In genomic region chr19:17292301-17293074, GRCh38 we compare ENCODE assay signal across 8 cellular contexts. TPM values are rescaled to one million over a fixed set of nuclear protein-coding genes. Genes with fewer than 3 reads are reported as not detected.
DNase-seq lines count a peak whose midpoint lies in the region; ATAC-seq and TF ChIP-seq lines count a peak whose summit lies in the region.

No MANE protein-coding gene starts in this region.

- peak; percentile 55 for ATAC-seq in GM19467 (IDR thresholded peaks at IDR 0.05; ENCODE audit: unreplicated experiment)

- peak; percentile 68 to 77 for TF ChIP-seq CTCF in Caco-2 (IDR thresholded peaks at IDR 0.05; ENCODE audit: insufficient read depth in 1 of 2, low read depth in 1 of 2, low read length in 1 of 2, severe bottlenecking in 1 of 2, unreplicated experiment in 1 of 2)
- TF ChIP-seq CTCF in astrocyte of the cerebellum (IDR thresholded peaks at IDR 0.05; ENCODE audit: low read depth, low read length, missing control alignments), result peak; percentile 78

- H3K4me3 ChIP-seq in Caco-2 (ENCODE audit: low read depth, low read length) (peak overlapping the region; percentile 70), astrocyte of the cerebellum (ENCODE audit: low read depth, low read length) (peak overlapping the region; percentile 42), skeletal muscle satellite cell (ENCODE audit: low read length) (peak overlapping the region; percentile 68)

- H3K9me3 ChIP-seq in Caco-2, result no peaks in the 10 kb centered on the region
- no peaks in the 10 kb centered on the region for H3K9me3 ChIP-seq in skeletal muscle satellite cell (replicated peaks; ENCODE audit: low read length)

- H3K27me3 ChIP-seq in Caco-2 (replicated peaks; ENCODE audit: control insufficient read depth, insufficient read depth, low read length) (no peaks in the 10 kb centered on the region), skeletal muscle satellite cell (ENCODE audit: control insufficient read depth, insufficient read depth, low read length) (no peaks in the 10 kb centered on the region)

- peak overlapping the region; percentile 83 for H3K4me3 Mint-ChIP-seq in Caco-2 (ENCODE audit: unreplicated experiment)

- no peaks in the 10 kb centered on the region for H3K4me1 ChIP-seq in Caco-2
- H3K4me1 ChIP-seq in skeletal muscle satellite cell (ENCODE audit: control insufficient read depth, insufficient read depth, low read length), result peaks cover 6% of the 10 kb centered on the region

- H3K9ac ChIP-seq in skeletal muscle satellite cell (ENCODE audit: low read depth, low read length), result peak overlapping the region; percentile 51

- POLR2A ChIA-PET in Caco-2 (lab: Charles Lee), result interaction anchor here (0.6 to 1.6 kb wide), 6 partner anchors 13 to 608 kb away, joined by 3 to 12 read pairs (median 6); partner anchors contain the start of genes BABAM1, DDA1, MRPL34 and OCEL1

- peaks cover 1% of the 10 kb centered on the region; the same call in 1 of the 2 replicates for H3K36me3 ChIP-seq in Caco-2 (ENCODE audit: control insufficient read depth, insufficient read depth, low read length)
- H3K36me3 ChIP-seq in skeletal muscle satellite cell (ENCODE audit: insufficient read depth, low read length), result no peaks in the 10 kb centered on the region

- no peaks in the 10 kb centered on the region for H3K9me3 Mint-ChIP-seq in Caco-2 (ENCODE audit: unreplicated experiment)

- in situ Hi-C loops in astrocyte of the cerebellum (cut with HindIII; ENCODE audit: low sequenced_read_pairs), result no loop called here

- CTCF ChIA-PET in Caco-2 (lab: Charles Lee), result interaction anchor here (0.6 to 1.8 kb wide), 19 partner anchors 10 to 987 kb away, joined by 3 to 44 read pairs (median 3); partner anchors contain the start of genes ABHD8, DDA1, MRPL34 and OCEL1

- peak overlapping the region; percentile 84 for H3K4me2 ChIP-seq in skeletal muscle satellite cell (ENCODE audit: low read length)

- no peaks in the 10 kb centered on the region for H3K4me1 Mint-ChIP-seq in Caco-2 (ENCODE audit: low read depth, unreplicated experiment)

- H3K27ac Mint-ChIP-seq in Caco-2 (ENCODE audit: unreplicated experiment), result peak overlapping the region; percentile 84

- intact Hi-C loops in Caco-2 (cut with micrococcal nuclease; ENCODE audit: unreplicated experiment), result loop anchor here (1.0 to 5.0 kb wide), 3 partner anchors 13 to 98 kb away; partner anchors contain the start of gene MRPL34

- DNase-seq in Caco-2 (peak; percentile 91 to 92), HuH-7.5 (ENCODE audit: low spot score) (peak; percentile 92), T1000 (lab: John Stamatoyannopoulos, UW) (peak; percentile 58), astrocyte of the cerebellum (ENCODE audit: low read depth) (peak; percentile 70), iPS DF 19.7 (ENCODE audit: low read depth, low spot score) (peak; percentile 82), NCI-H1092 (lab: John Stamatoyannopoulos, UW) (no peak)

- BruUV-seq in Caco-2 (replicated peaks; lab: Mats Ljungman, UMichigan), result no TSS peak

- no peaks in the 10 kb centered on the region for H3K27me3 Mint-ChIP-seq in Caco-2 (ENCODE audit: insufficient read depth, unreplicated experiment)

- peaks cover 27% of the 10 kb centered on the region for H3K36me3 Mint-ChIP-seq in Caco-2 (ENCODE audit: insufficient read depth, unreplicated experiment)

RNA-seq across cellular contexts. Expression of gene ABHD8, which starts 10.7 kb away (rescaled TPM):
- total RNA-seq in Caco-2 (2022), result 9.4 and 11.3 TPM in 2 replicates
- 6.8 and 7.0 TPM in 2 replicates for total RNA-seq in skeletal muscle satellite cell (2012; rRNA removed)

RNA-seq across cellular contexts. Expression of gene ANKLE1, which starts 10.8 kb away (rescaled TPM):
- total RNA-seq in Caco-2 (2022), result 14.3 and 17.4 TPM in 2 replicates
- total RNA-seq in skeletal muscle satellite cell (2012; rRNA removed), result 0.51 and 1.3 TPM in 2 replicates

RNA-seq across cellular contexts. Expression of gene MRPL34, which starts 13.2 kb away (rescaled TPM):
- total RNA-seq in Caco-2 (2022), result 78.9 and 88.5 TPM in 2 replicates
- total RNA-seq in skeletal muscle satellite cell (2012; rRNA removed), result 45.9 and 71.2 TPM in 2 replicates

RNA-seq across cellular contexts. Expression of gene DDA1, which starts 16.9 kb away (rescaled TPM):
- 43.8 and 55.6 TPM in 2 replicates for total RNA-seq in Caco-2 (2022)
- total RNA-seq in skeletal muscle satellite cell (2012; rRNA removed), result 21.4 and 25.1 TPM in 2 replicates

RNA-seq across cellular contexts. Expression of gene BABAM1, which starts 25.2 kb away (rescaled TPM):
- total RNA-seq in Caco-2 (2022), result 91.7 and 98.8 TPM in 2 replicates
- total RNA-seq in skeletal muscle satellite cell (2012; rRNA removed), result 77.6 and 96.1 TPM in 2 replicates
